ENCODE assay signal across 8 cellular contexts in genomic region chr6:132598473-132598872, GRCh38. TPM values are rescaled to one million over a fixed set of nuclear protein-coding genes. Genes with fewer than 3 reads are reported as not detected.
DNase-seq lines count a peak whose midpoint lies in the region; ATAC-seq and TF ChIP-seq lines count a peak whose summit lies in the region.

No MANE protein-coding gene starts in this region.

- TF ChIP-seq CTCF in A673 (conservative IDR thresholded peaks at IDR 0.05; ENCODE audit: low read depth, low read length) (peak; percentile 36; the same call in 1 of the 2 replicates), WTC11 (IDR thresholded peaks at IDR 0.05) (peak; percentile 35)

- peaks cover 2% of the 10 kb centered on the region for H3K4me1 Mint-ChIP-seq in WTC11

- BruUV-seq in A673 (replicated peaks; lab: Mats Ljungman, UMichigan): no TSS peak

- ATAC-seq in GM18868 (IDR thresholded peaks at IDR 0.05; ENCODE audit: unreplicated experiment) (peak; percentile 81), HG03442 (IDR thresholded peaks at IDR 0.05; ENCODE audit: unreplicated experiment) (peak; percentile 88), WTC11 (peak; percentile 100)

- H3K4me3 ChIP-seq in A673 (ENCODE audit: low read depth, low read length, poor library complexity, severe bottlenecking): no peak overlapping the region

- H3K27me3 Mint-ChIP-seq in WTC11 (ENCODE audit: low read depth): peaks cover 5% of the 10 kb centered on the region

- H3K27ac ChIP-seq in A673 (ENCODE audit: low read depth, low read length, poor library complexity, severe bottlenecking): no peak overlapping the region

- H3K9me3 Mint-ChIP-seq in WTC11: no peaks in the 10 kb centered on the region

- no peak overlapping the region for H3K27ac Mint-ChIP-seq in WTC11

- DNase-seq in A673 (ENCODE audit: low spot score): peak; percentile 10
- peak; percentile 14 for DNase-seq in WTC11 (ENCODE audit: low spot score)
- peak; percentile 11 for DNase-seq in renal cortical epithelial cell (ENCODE audit: low read depth)
- no peak for DNase-seq in activated CD8-positive, alpha-beta memory T cell treated with anti-CD3 and anti-CD28 coated beads, Interleukin-2, amount 50 U/mL, for 4 hours
- DNase-seq in activated effector memory CD4-positive, alpha-beta T cell treated with Interleukin-2 at 50 U/mL for 16 hours: no peak
- DNase-seq in NOMO-1 treated with DMSO at 0.1 percent for 48 hours (lab: John Stamatoyannopoulos, UW; ENCODE audit: unreplicated experiment): no peak

- POLR2A ChIA-PET in A673 (lab: Charles Lee; ENCODE audit: low non-redundant PET) (no interaction called here), WTC11 (lab: Charles Lee) (no interaction called here)

- CTCF ChIA-PET in A673 (lab: Charles Lee) (no interaction called here), WTC11 (lab: Charles Lee) (interaction anchor here (0.7 to 1.2 kb wide), 9 partner anchors 9 to 319 kb away, joined by 3 to 9 read pairs (median 4); partner anchors contain the start of gene TAAR5)

- no peaks in the 10 kb centered on the region for H3K36me3 Mint-ChIP-seq in WTC11

- no peak overlapping the region for H3K4me3 Mint-ChIP-seq in WTC11

- intact Hi-C loops in A673 (cut with micrococcal nuclease; ENCODE audit: unreplicated experiment): no loop called here

- no peaks in the 10 kb centered on the region for H3K36me3 ChIP-seq in A673 (ENCODE audit: insufficient read depth, low read length, poor library complexity, severe bottlenecking)

- peaks cover 56% of the 10 kb centered on the region for H3K27me3 ChIP-seq in A673 (replicated peaks; ENCODE audit: insufficient read depth, low read depth, low read length, poor library complexity)

- H3K9me3 ChIP-seq in A673 (ENCODE audit: low read depth, low read length, poor library complexity, severe bottlenecking): no peaks in the 10 kb centered on the region

- no peaks in the 10 kb centered on the region for H3K4me1 ChIP-seq in A673 (ENCODE audit: insufficient read depth, low read length, poor library complexity, severe bottlenecking)

TF ChIP-seq in WTC11, 78 proteins besides CTCF, POLR2A, EP300 and RAD21:
- TF ChIP-seq ATF2 (CRISPR knock-in tag; IDR thresholded peaks at IDR 0.05; ENCODE audit: borderline replicate concordance, low read depth) (no peak), MYBL2 (CRISPR knock-in tag; IDR thresholded peaks at IDR 0.05) (no peak), TP53 (CRISPR knock-in tag; IDR thresholded peaks at IDR 0.05) (no peak)
- TF ChIP-seq, protein P1, sequence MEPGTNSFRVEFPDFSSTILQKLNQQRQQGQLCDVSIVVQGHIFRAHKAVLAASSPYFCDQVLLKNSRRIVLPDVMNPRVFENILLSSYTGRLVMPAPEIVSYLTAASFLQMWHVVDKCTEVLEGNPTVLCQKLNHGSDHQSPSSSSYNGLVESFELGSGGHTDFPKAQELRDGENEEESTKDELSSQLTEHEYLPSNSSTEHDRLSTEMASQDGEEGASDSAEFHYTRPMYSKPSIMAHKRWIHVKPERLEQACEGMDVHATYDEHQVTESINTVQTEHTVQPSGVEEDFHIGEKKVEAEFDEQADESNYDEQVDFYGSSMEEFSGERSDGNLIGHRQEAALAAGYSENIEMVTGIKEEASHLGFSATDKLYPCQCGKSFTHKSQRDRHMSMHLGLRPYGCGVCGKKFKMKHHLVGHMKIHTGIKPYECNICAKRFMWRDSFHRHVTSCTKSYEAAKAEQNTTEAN (CRISPR knock-in tag; IDR thresholded peaks at IDR 0.05): no peak
- TF ChIP-seq, protein P2, sequence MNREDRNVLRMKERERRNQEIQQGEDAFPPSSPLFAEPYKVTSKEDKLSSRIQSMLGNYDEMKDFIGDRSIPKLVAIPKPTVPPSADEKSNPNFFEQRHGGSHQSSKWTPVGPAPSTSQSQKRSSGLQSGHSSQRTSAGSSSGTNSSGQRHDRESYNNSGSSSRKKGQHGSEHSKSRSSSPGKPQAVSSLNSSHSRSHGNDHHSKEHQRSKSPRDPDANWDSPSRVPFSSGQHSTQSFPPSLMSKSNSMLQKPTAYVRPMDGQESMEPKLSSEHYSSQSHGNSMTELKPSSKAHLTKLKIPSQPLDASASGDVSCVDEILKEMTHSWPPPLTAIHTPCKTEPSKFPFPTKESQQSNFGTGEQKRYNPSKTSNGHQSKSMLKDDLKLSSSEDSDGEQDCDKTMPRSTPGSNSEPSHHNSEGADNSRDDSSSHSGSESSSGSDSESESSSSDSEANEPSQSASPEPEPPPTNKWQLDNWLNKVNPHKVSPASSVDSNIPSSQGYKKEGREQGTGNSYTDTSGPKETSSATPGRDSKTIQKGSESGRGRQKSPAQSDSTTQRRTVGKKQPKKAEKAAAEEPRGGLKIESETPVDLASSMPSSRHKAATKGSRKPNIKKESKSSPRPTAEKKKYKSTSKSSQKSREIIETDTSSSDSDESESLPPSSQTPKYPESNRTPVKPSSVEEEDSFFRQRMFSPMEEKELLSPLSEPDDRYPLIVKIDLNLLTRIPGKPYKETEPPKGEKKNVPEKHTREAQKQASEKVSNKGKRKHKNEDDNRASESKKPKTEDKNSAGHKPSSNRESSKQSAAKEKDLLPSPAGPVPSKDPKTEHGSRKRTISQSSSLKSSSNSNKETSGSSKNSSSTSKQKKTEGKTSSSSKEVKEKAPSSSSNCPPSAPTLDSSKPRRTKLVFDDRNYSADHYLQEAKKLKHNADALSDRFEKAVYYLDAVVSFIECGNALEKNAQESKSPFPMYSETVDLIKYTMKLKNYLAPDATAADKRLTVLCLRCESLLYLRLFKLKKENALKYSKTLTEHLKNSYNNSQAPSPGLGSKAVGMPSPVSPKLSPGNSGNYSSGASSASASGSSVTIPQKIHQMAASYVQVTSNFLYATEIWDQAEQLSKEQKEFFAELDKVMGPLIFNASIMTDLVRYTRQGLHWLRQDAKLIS (CRISPR knock-in tag; IDR thresholded peaks at IDR 0.05; ENCODE audit: borderline replicate concordance): no peak

RNA-seq across cellular contexts. Expression of gene TAAR5, which starts 8.9 kb away (rescaled TPM):
- not detected in 2 replicates for total RNA-seq in A673 (2021)
- total RNA-seq in WTC11 (2021): not detected in 3 replicates
- total RNA-seq in renal cortical epithelial cell: not detected in 2 replicates

RNA-seq across cellular contexts. Expression of gene TAAR2, which starts 25.6 kb away (rescaled TPM):
- total RNA-seq in A673 (2021) (not detected in 2 replicates), WTC11 (2021) (not detected in 3 replicates), renal cortical epithelial cell (not detected in 2 replicates)

RNA-seq across cellular contexts. Expression of gene TAAR6, which starts 28.4 kb away (rescaled TPM):
- total RNA-seq in A673 (2021) (not detected in 2 replicates), WTC11 (2021) (not detected in 3 replicates), renal cortical epithelial cell (not detected in 2 replicates)

RNA-seq across cellular contexts. Expression of gene TAAR8, which starts 46.0 kb away (rescaled TPM):
- total RNA-seq in A673 (2021): not detected in 2 replicates
- not detected in 3 replicates for total RNA-seq in WTC11 (2021)
- total RNA-seq in renal cortical epithelial cell: not detected in 2 replicates

Comparison
In these comparisons a context has a peak if more than half of its experiments do, and no peak if none do; other contexts are left out.
1. DNase-seq: peak in A673 (single experiment), WTC11 (single experiment) and renal cortical epithelial cell (single experiment); none in activated CD8-positive, alpha-beta memory T cell treated with anti-CD3 and anti-CD28 coated beads, Interleukin-2, amount 50 U/mL, for 4 hours (single experiment), activated effector memory CD4-positive, alpha-beta T cell treated with Interleukin-2 at 50 U/mL for 16 hours (single experiment) and NOMO-1 treated with DMSO at 0.1 percent for 48 hours (single experiment).
2. Peak in every context shown above with its lines, with median percentiles within 50 percentile points of each other: ATAC-seq.